ENCODE assay signal across 8 cellular contexts in the genomic region with DNA sequence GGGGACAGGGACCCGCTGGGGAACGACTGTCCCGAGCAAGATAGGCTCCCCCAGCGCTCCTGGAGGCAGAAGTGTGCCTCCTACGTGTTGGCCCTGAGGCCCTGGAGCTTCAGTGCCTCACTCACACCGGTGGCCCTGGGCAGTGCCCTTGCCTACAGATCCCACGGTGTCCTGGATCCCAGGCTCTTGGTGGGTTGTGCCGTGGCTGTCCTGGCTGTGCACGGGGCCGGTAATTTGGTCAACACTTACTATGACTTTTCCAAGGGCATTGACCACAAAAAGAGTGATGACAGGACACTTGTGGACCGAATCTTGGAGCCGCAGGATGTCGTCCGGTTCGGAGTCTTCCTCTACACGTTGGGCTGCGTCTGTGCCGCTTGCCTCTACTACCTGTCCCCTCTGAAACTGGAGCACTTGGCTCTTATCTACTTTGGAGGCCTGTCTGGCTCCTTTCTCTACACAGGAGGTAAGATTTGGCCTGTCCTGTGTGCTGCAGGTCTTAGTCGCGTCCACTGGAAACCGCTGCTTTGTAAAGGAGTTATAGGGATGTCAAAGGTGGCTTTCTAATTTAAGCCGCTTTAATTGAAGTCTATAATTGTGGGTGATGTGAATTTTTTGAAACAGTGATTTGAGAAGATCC. TPM values are rescaled to one million over a fixed set of nuclear protein-coding genes. Genes with fewer than 3 reads are reported as not detected.
DNase-seq lines count a peak whose midpoint lies in the region; FAIRE-seq and TF ChIP-seq lines count a peak whose summit lies in the region.

No MANE protein-coding gene starts in this region.

- H3K4me2 ChIP-seq in H1 (ENCODE audit: insufficient read depth in 1 of 2, low read depth in 2 of 2, low read length in 2 of 2), result peak overlapping the region; percentile 83 to 99

- CTCF ChIA-PET in H1 (lab: Charles Lee; ENCODE audit: partially characterized antibody), result interaction anchor here (0.8 to 3.1 kb wide), 5 partner anchors 10 to 371 kb away, joined by 3 to 19 read pairs (median 3); partner anchors contain the start of gene MTOR

- no peaks in the 10 kb centered on the region for H3K36me3 ChIP-seq in ES-I3 (ENCODE audit: insufficient read depth, low read length)
- peaks cover 23% of the 10 kb centered on the region for H3K36me3 ChIP-seq in HAP-1 (replicated peaks)
- peaks cover 0 to 6% (median 0%) of the 10 kb centered on the region in 4 experiments; a peak in 1 of 8 replicates for H3K36me3 ChIP-seq in H1 (ENCODE audit: control insufficient read depth in 2 of 4, insufficient read depth in 4 of 4, low read length in 3 of 4)

- H3K4me3 ChIP-seq in HAP-1 (peak overlapping the region; percentile 97), H1 (ENCODE audit: extremely low read depth in 1 of 4, insufficient read depth in 2 of 4, low read depth in 3 of 4, low read length in 4 of 4) (peak overlapping the region; percentile 82 to 98 (median 92))

- H3K4me1 Mint-ChIP-seq in nephron, result peaks cover 18% of the 10 kb centered on the region

- no peak for TF ChIP-seq CTCF in H1 (IDR thresholded peaks at IDR 0.05; ENCODE audit: control extremely low read depth in 1 of 3, insufficient read depth in 1 of 3, low read depth in 1 of 3, low read length in 3 of 3)
- TF ChIP-seq CTCF in nephron (IDR thresholded peaks at IDR 0.05; ENCODE audit: unreplicated experiment in 3 of 3), result no peak
- TF ChIP-seq CTCF in GM10266 (IDR thresholded peaks at IDR 0.05; ENCODE audit: control insufficient read depth, insufficient read depth, low read depth, missing control alignments), result no peak

- peak overlapping the region; percentile 17; the same call in 1 of the 2 replicates for H3K18ac ChIP-seq in H1 (ENCODE audit: extremely low read depth, low read length)

- TF ChIP-seq EP300 in H1 (IDR thresholded peaks at IDR 0.05; ENCODE audit: borderline replicate concordance in 1 of 2, low read depth in 2 of 2, low read length in 2 of 2), result no peak

- peaks cover 15% of the 10 kb centered on the region for H3K36me3 Mint-ChIP-seq in nephron (ENCODE audit: low read depth)

- no peak overlapping the region for H2AK5ac ChIP-seq in H1 (ENCODE audit: low read depth, low read length)

- POLR2A ChIA-PET in H1 (lab: Charles Lee; ENCODE audit: partially characterized antibody), result interaction anchor here (0.8 to 2.1 kb wide), 11 partner anchors 10 to 205 kb away, joined by 3 to 17 read pairs (median 4); partner anchors contain the start of genes DISP3 and MTOR

- peak overlapping the region; percentile 95 for H2BK5ac ChIP-seq in H1 (ENCODE audit: low read depth, low read length)

- peak overlapping the region; percentile 92 for H3K27ac ChIP-seq in H1 (ENCODE audit: low read depth, low read length)

- TF ChIP-seq POLR2A in H1 (IDR thresholded peaks at IDR 0.05; ENCODE audit: control extremely low read depth in 1 of 2, low read depth in 2 of 2, low read length in 2 of 2), result no peak

- H3K4ac ChIP-seq in H1 (replicated peaks; ENCODE audit: insufficient read length, low read depth, low read length), result no peak overlapping the region

- peak overlapping the region; percentile 65 for H4K91ac ChIP-seq in H1 (replicated peaks; ENCODE audit: insufficient read length, low read length)

- no peak overlapping the region for H3K56ac ChIP-seq in H1 (replicated peaks; ENCODE audit: insufficient read length, low read depth, low read length)

- H2BK120ac ChIP-seq in H1 (replicated peaks; ENCODE audit: low read depth, low read length), result no peak overlapping the region

- in situ Hi-C loops in HAP-1 (cut with MboI; ENCODE audit: low sequenced_read_pairs), result no loop called here

- H3K23ac ChIP-seq in H1 (ENCODE audit: insufficient read length), result no peak overlapping the region

- peak overlapping the region; percentile 100; the same call in 1 of the 2 replicates for H4K8ac ChIP-seq in H1 (ENCODE audit: extremely low read depth, insufficient read depth, low read length)

- no peak for FAIRE-seq in H1 (lab: Jason Lieb, UNC)

- 12% methylated on average over 22 of the region's 22 CpGs; no CpG with 5 or more reads in 1 of the 2 experiments for WGBS in H1 (ENCODE audit: extremely low coverage in 1 of 2, insufficient coverage in 1 of 2, insufficient read length in 1 of 2, insufficient replicate concordance in 2 of 2, low coverage in 1 of 2, low lambda C conversion rate in 2 of 2, missing lambda C conversion rate in 1 of 2), 2 experiments

- DNase-seq in HAP-1 (ENCODE audit: low spot score in 2 of 2) (peak in 1 of 2 experiments; percentile 14), RPMI8226 (peak; percentile 38), H1 (ENCODE audit: low read depth in 1 of 2, low spot score in 2 of 2) (no peak), SIG-M5 treated with dmso at 0.1 percent for 504 hours (lab: John Stamatoyannopoulos, UW; ENCODE audit: unreplicated experiment) (no peak), GM10266 (ENCODE audit: extremely low spot score) (no peak), NCI-H1048 (lab: John Stamatoyannopoulos, UW) (no peak)

- H4K20me1 ChIP-seq in H1 (replicated peaks in 1 of 2; ENCODE audit: control insufficient read depth in 1 of 2, insufficient read depth in 2 of 2, low read length in 2 of 2), result peaks cover 0 to 2% of the 10 kb centered on the region in 2 experiments

- no peaks in the 10 kb centered on the region for H3K9me3 Mint-ChIP-seq in nephron

- H3K27me3 ChIP-seq in HAP-1 (ENCODE audit: low read depth) (no peaks in the 10 kb centered on the region), H1 (replicated peaks in 1 of 4; ENCODE audit: control insufficient read depth in 3 of 4, extremely low read depth in 1 of 4, insufficient read depth in 3 of 4, low read length in 3 of 4) (no peaks in the 10 kb centered on the region)

- H3K4me1 ChIP-seq in ES-I3 (ENCODE audit: insufficient read depth, low read length) (no peaks in the 10 kb centered on the region; the same call in 1 of the 2 replicates), HAP-1 (peaks cover 10% of the 10 kb centered on the region), H1 (replicated peaks in 1 of 4; ENCODE audit: control insufficient read depth in 3 of 4, insufficient read depth in 4 of 4, low read length in 3 of 4) (peaks cover 0 to 3% (median 1%) of the 10 kb centered on the region in 4 experiments; a peak in 3 of 7 replicates)

- H2BK12ac ChIP-seq in H1 (ENCODE audit: low read depth, low read length), result peak overlapping the region; percentile 60

- TF ChIP-seq RAD21 in H1 (IDR thresholded peaks at IDR 0.05 in 1 of 2, conservative IDR thresholded peaks at IDR 0.05 in 1 of 2; ENCODE audit: low read depth in 2 of 2, low read length in 2 of 2), result no peak

- no peaks in the 10 kb centered on the region for H3K27me3 Mint-ChIP-seq in nephron (ENCODE audit: low read depth)

- H3K9me3 ChIP-seq in ES-I3 (ENCODE audit: control insufficient read depth, insufficient read depth, low read length) (no peaks in the 10 kb centered on the region), HAP-1 (no peaks in the 10 kb centered on the region), H1 (ENCODE audit: insufficient read depth in 2 of 2, low read depth in 1 of 2, low read length in 1 of 2) (no peaks in the 10 kb centered on the region)

- no peak overlapping the region for H2BK15ac ChIP-seq in H1 (ENCODE audit: low read length)

- H3K9ac ChIP-seq in ES-I3 (ENCODE audit: low read depth, low read length) (peak overlapping the region; percentile 92), H1 (replicated peaks in 1 of 4; ENCODE audit: extremely low read depth in 1 of 4, low read depth in 3 of 4, low read length in 3 of 4) (peak overlapping the region; percentile 89 to 97 (median 90))

- H3K14ac ChIP-seq in H1 (ENCODE audit: insufficient read length), result no peak overlapping the region

- peak overlapping the region; percentile 95 to 97 (median 96) for H3K4me3 Mint-ChIP-seq in nephron

- H3K79me1 ChIP-seq in H1 (ENCODE audit: low read depth, low read length), result peaks cover 3% of the 10 kb centered on the region; the same call in 1 of the 2 replicates

- peak overlapping the region; percentile 96 for H4K5ac ChIP-seq in H1 (ENCODE audit: insufficient read length, low read depth, low read length)

- H3K79me2 ChIP-seq in H1 (ENCODE audit: control insufficient read depth in 1 of 2, insufficient read depth in 2 of 2, low read length in 2 of 2), result peaks cover 0 to 32% of the 10 kb centered on the region in 2 experiments; a peak in 2 of 4 replicates

- H3K23me2 ChIP-seq in H1 (ENCODE audit: low read depth, low read length), result peaks cover 7% of the 10 kb centered on the region

- no peak overlapping the region for H2AFZ ChIP-seq in H1 (ENCODE audit: low read length)

- peak overlapping the region; percentile 65 to 97 (median 95) for H3K27ac Mint-ChIP-seq in nephron

- H2BK20ac ChIP-seq in H1 (ENCODE audit: low read length), result no peak overlapping the region

TF ChIP-seq in H1, 55 proteins besides CTCF, POLR2A, EP300 and RAD21:
- TF ChIP-seq SP2 (IDR thresholded peaks at IDR 0.05; ENCODE audit: low read length) (no peak), FOSL1 (IDR thresholded peaks at IDR 0.05; ENCODE audit: insufficient read depth, low read depth, low read length) (no peak), SAP30 (IDR thresholded peaks at IDR 0.05; ENCODE audit: insufficient read depth, insufficient replicate concordance, low read length) (peak; percentile 71)

RNA-seq across cellular contexts. Expression of gene UBIAD1, which starts 0.7 kb away (rescaled TPM):
- 22.7 and 23.4 TPM in 2 replicates for total RNA-seq in H1 (2021; fragmentation: NEBNext Ultra II Directional; extraction: Animal tissue kit (Norgen Biotek cat#: 25700))
- 26.6 and 32.4 TPM in 2 replicates for polyA plus RNA-seq in H1 (2011; rRNA removed)
- polyA plus RNA-seq in H1 (2011; cell fraction: cytosol; rRNA removed), result 22.4 TPM
- polyA plus RNA-seq in H1 (2011; cell fraction: nucleus; rRNA removed), result 22.1 TPM
- 15.2 to 19.3 TPM (median 17.5 TPM) in 4 replicates for polyA plus RNA-seq in H1 (2012, experiment 1 of 2)
- polyA plus RNA-seq in H1 (2012, experiment 2 of 2), result 22.6 TPM
- polyA plus RNA-seq in H1 (2013, experiment 1 of 2), result 21.6 TPM
- polyA plus RNA-seq in H1 (2013, experiment 2 of 2), result 23.3 TPM
- 48.4 and 59.9 TPM in 2 replicates for polyA minus RNA-seq in H1 (2011; rRNA and poly(A)+ RNA removed)
- 17.0 TPM for polyA minus RNA-seq in H1 (2011; cell fraction: cytosol; rRNA and poly(A)+ RNA removed)
- polyA minus RNA-seq in H1 (2011; cell fraction: nucleus; rRNA and poly(A)+ RNA removed), result 24.8 TPM

RNA-seq across cellular contexts. Expression of gene MTOR, which starts 11.4 kb away (rescaled TPM):
- total RNA-seq in H1 (2021; fragmentation: NEBNext Ultra II Directional; extraction: Animal tissue kit (Norgen Biotek cat#: 25700)), result 75.7 and 76.8 TPM in 2 replicates
- 43.6 and 44.2 TPM in 2 replicates for polyA plus RNA-seq in H1 (2011; rRNA removed)
- 47.2 TPM for polyA plus RNA-seq in H1 (2011; cell fraction: cytosol; rRNA removed)
- polyA plus RNA-seq in H1 (2011; cell fraction: nucleus; rRNA removed), result 103 TPM
- 61.6 to 68.2 TPM (median 64.5 TPM) in 4 replicates for polyA plus RNA-seq in H1 (2012, experiment 1 of 2)
- polyA plus RNA-seq in H1 (2012, experiment 2 of 2), result 6.3 TPM
- 31.7 TPM for polyA plus RNA-seq in H1 (2013, experiment 1 of 2)
- polyA plus RNA-seq in H1 (2013, experiment 2 of 2), result 28.2 TPM
- 144 and 175 TPM in 2 replicates for polyA minus RNA-seq in H1 (2011; rRNA and poly(A)+ RNA removed)
- 53.1 TPM for polyA minus RNA-seq in H1 (2011; cell fraction: cytosol; rRNA and poly(A)+ RNA removed)
- polyA minus RNA-seq in H1 (2011; cell fraction: nucleus; rRNA and poly(A)+ RNA removed), result 83.0 TPM
